Comparison of ENCODE assay signal across 8 cellular contexts in genomic region chr17:10772425-10773380, GRCh38. TPM values are rescaled to one million over a fixed set of nuclear protein-coding genes. Genes with fewer than 3 reads are reported as not detected.
A peak's percentile ranks its signal among the peaks of the same experiment; 100 is the strongest.
DNase-seq lines count a peak whose midpoint lies in the region; ATAC-seq and TF ChIP-seq lines count a peak whose summit lies in the region.

No MANE protein-coding gene starts in this region.

- intact Hi-C loops in sciatic nerve (cut with DNase I) = no loop called here

- H4K20me1 ChIP-seq in GM23338 (replicated peaks; ENCODE audit: insufficient read depth) = no peaks in the 10 kb centered on the region

- in situ Hi-C loops in SK-MEL-5 (cut with HindIII; ENCODE audit: low pct_unique_long_range_greater_than_20kb, low sequenced_read_pairs) = no loop called here

- no peak overlapping the region for H3K4me3 Mint-ChIP-seq in GM23338

- H3K4me3 ChIP-seq in AG04450 (ENCODE audit: low read depth, low read length) = no peak overlapping the region
- H3K4me3 ChIP-seq in GM23338 = no peak overlapping the region
- no peak overlapping the region for H3K4me3 ChIP-seq in parathyroid adenoma (ENCODE audit: low read depth, low read length)
- H3K4me3 ChIP-seq in coronary artery = no peak overlapping the region

- ATAC-seq in GM23338 = peak; percentile 73
- ATAC-seq in sciatic nerve = no peak

- H3K4me1 Mint-ChIP-seq in GM23338 = peaks cover 4% of the 10 kb centered on the region

- DNase-seq in AG04450 (ENCODE audit: low read depth, low spot score) = no peak
- DNase-seq in GM23338 (ENCODE audit: low spot score) = peak; percentile 93
- peak; percentile 73 for DNase-seq in SK-MEL-5 (ENCODE audit: low read depth, low spot score)
- peak; percentile 74 for DNase-seq in ecto neural progenitor cell (ENCODE audit: low spot score)
- DNase-seq in sciatic nerve (ENCODE audit: low spot score) = no peak
- no peak for DNase-seq in coronary artery (ENCODE audit: low spot score)
- no peak for DNase-seq in SW 1271 (lab: John Stamatoyannopoulos, UW)

- H3K9me3 ChIP-seq in AG04450 (ENCODE audit: control insufficient read depth, insufficient read depth, low read length) (no peaks in the 10 kb centered on the region; the same call in 1 of the 2 replicates), parathyroid adenoma (ENCODE audit: control insufficient read depth, low read length) (no peaks in the 10 kb centered on the region)

- POLR2A ChIA-PET in AG04450 (lab: Yijun Ruan, JAX) = no interaction called here

- TF ChIP-seq CTCF in AG04450 (IDR thresholded peaks at IDR 0.05; ENCODE audit: low read depth, low read length) (peak; percentile 61), GM23338 (conservative IDR thresholded peaks at IDR 0.05; ENCODE audit: low read depth in 2 of 2) (peak; percentile 90 to 95), parathyroid adenoma (IDR thresholded peaks at IDR 0.05) (peak; percentile 21), coronary artery (IDR thresholded peaks at IDR 0.05) (no peak)

- peaks cover 10% of the 10 kb centered on the region for H3K9me3 Mint-ChIP-seq in GM23338

- H3K4me1 ChIP-seq in GM23338 (ENCODE audit: insufficient read depth) = no peaks in the 10 kb centered on the region
- H3K4me1 ChIP-seq in parathyroid adenoma = no peaks in the 10 kb centered on the region

- H2AFZ ChIP-seq in GM23338 = peak overlapping the region; percentile 43; the same call in 1 of the 2 replicates
- peak overlapping the region; percentile 35 for H2AFZ ChIP-seq in parathyroid adenoma

- H3K36me3 ChIP-seq in GM23338 (ENCODE audit: insufficient read depth) (no peaks in the 10 kb centered on the region), parathyroid adenoma (ENCODE audit: control insufficient read depth, insufficient read depth, low read length) (no peaks in the 10 kb centered on the region)

- H3K27ac Mint-ChIP-seq in GM23338 = no peak overlapping the region

- no peaks in the 10 kb centered on the region for H3F3A ChIP-seq in GM23338 (replicated peaks; ENCODE audit: low read depth)

- H3K27me3 ChIP-seq in AG04450 (ENCODE audit: control insufficient read depth, insufficient read depth, low read length) (no peaks in the 10 kb centered on the region), GM23338 (ENCODE audit: insufficient read depth) (no peaks in the 10 kb centered on the region), parathyroid adenoma (ENCODE audit: control insufficient read depth, insufficient read depth, low read length) (no peaks in the 10 kb centered on the region)

- no peaks in the 10 kb centered on the region for H3K9me2 ChIP-seq in GM23338 (ENCODE audit: insufficient read depth)

- H3K4me2 ChIP-seq in GM23338 (no peak overlapping the region), parathyroid adenoma (ENCODE audit: low read length) (no peak overlapping the region)

- H3K27ac ChIP-seq in AG04450 (ENCODE audit: low read depth, low read length) (no peak overlapping the region), GM23338 (ENCODE audit: low read depth) (no peak overlapping the region), parathyroid adenoma (no peak overlapping the region), coronary artery (no peak overlapping the region)

- H3K36me3 Mint-ChIP-seq in GM23338 (ENCODE audit: low read depth) = peaks cover 9% of the 10 kb centered on the region

- H3K79me2 ChIP-seq in GM23338 (replicated peaks; ENCODE audit: insufficient read depth) = no peaks in the 10 kb centered on the region
- H3K79me2 ChIP-seq in parathyroid adenoma = no peaks in the 10 kb centered on the region

- H3K27me3 Mint-ChIP-seq in GM23338 (ENCODE audit: insufficient read depth, low read depth, poor library complexity) = peaks cover 7% of the 10 kb centered on the region

- H3K9ac ChIP-seq in parathyroid adenoma = no peak overlapping the region

- CTCF ChIA-PET in AG04450 (lab: Charles Lee) = interaction anchor here (0.6 to 1.8 kb wide), 4 partner anchors 20 to 72 kb away, joined by 3 to 7 read pairs (median 6); no protein-coding TSS in a partner anchor

TF ChIP-seq in GM23338, 12 proteins besides CTCF, POLR2A, EP300 and RAD21 (continues in another document):
- TF ChIP-seq CREB1 (CRISPR knock-in tag; IDR thresholded peaks at IDR 0.05; ENCODE audit: low read depth) (no peak; the same call in 1 of the 2 replicates), ETS1 (IDR thresholded peaks at IDR 0.05) (no peak), ZNF114 (CRISPR knock-in tag; IDR thresholded peaks at IDR 0.05) (no peak), ZNF462 (CRISPR knock-in tag; IDR thresholded peaks at IDR 0.05) (no peak)

RNA-seq across cellular contexts. Expression of gene TMEM238L, which starts 31.2 kb away (rescaled TPM):
- polyA plus RNA-seq in AG04450 (2011; rRNA removed) (not detected in 2 replicates), GM23338 (2016; fragmentation: Nextera tagmentation; extraction: Ambion mirVana) (not detected in 2 replicates)
- polyA minus RNA-seq in AG04450 (2011; rRNA and poly(A)+ RNA removed) = not detected in 2 replicates
- total RNA-seq in GM23338 (2014; rRNA removed; shearing (Covaris generic)) = not detected in 2 replicates
- total RNA-seq in SK-MEL-5 (2014; rRNA removed; shearing (Covaris generic)) = not detected in 2 replicates
- not detected in 2 replicates for polyA plus RNA-seq in SK-MEL-5 (2015; cell fraction: cytosol; rRNA removed)
- polyA plus RNA-seq in SK-MEL-5 (2015; cell fraction: nucleus; rRNA removed) = not detected in 2 replicates
- total RNA-seq in sciatic nerve = not detected

RNA-seq across cellular contexts. Expression of gene TMEM220, which starts 42.9 kb away (rescaled TPM):
- polyA plus RNA-seq in AG04450 (2011; rRNA removed) (5.2 and 6.1 TPM in 2 replicates), GM23338 (2016; fragmentation: Nextera tagmentation; extraction: Ambion mirVana) (7.2 and 7.8 TPM in 2 replicates)
- polyA minus RNA-seq in AG04450 (2011; rRNA and poly(A)+ RNA removed) = 2.9 and 3.5 TPM in 2 replicates
- total RNA-seq in GM23338 (2014; rRNA removed; shearing (Covaris generic)) = 1.2 and 3.1 TPM in 2 replicates
- total RNA-seq in SK-MEL-5 (2014; rRNA removed; shearing (Covaris generic)) = 10.2 and 12.6 TPM in 2 replicates
- 7.2 and 8.2 TPM in 2 replicates for polyA plus RNA-seq in SK-MEL-5 (2015; cell fraction: cytosol; rRNA removed)
- polyA plus RNA-seq in SK-MEL-5 (2015; cell fraction: nucleus; rRNA removed) = 4.6 and 10.6 TPM in 2 replicates
- total RNA-seq in sciatic nerve = 10.3 TPM

Comparison
In these comparisons a context has a peak if more than half of its experiments do, and no peak if none do; other contexts are left out.
1. DNase-seq: peak in GM23338 (single experiment), SK-MEL-5 (single experiment) and ecto neural progenitor cell (single experiment); none in AG04450 (single experiment), sciatic nerve (single experiment), coronary artery (single experiment) and SW 1271 (0 of 2).